In genomic region chr3:57652203-57652602, GRCh38 we compare ENCODE assay signal across 21 cellular contexts. TPM values are rescaled to one million over a fixed set of nuclear protein-coding genes. Genes with fewer than 3 reads are reported as not detected.
A peak's percentile ranks its signal among the peaks of the same experiment; 100 is the strongest.
DNase-seq lines count a peak whose midpoint lies in the region; ATAC-seq and TF ChIP-seq lines count a peak whose summit lies in the region.
"Had no signal": no experiment of that assay in that cellular context is flagged by ENCODE, and none has a peak within 500 bp of the region (broad histone marks: within the 10 kb centered on the region; RNA-seq: fewer than 3 reads in every experiment).

No MANE protein-coding gene starts in this region.

- POLR2A ChIA-PET in activated CD4-positive, alpha-beta T cell treated with anti-CD3 and anti-CD28 coated beads for 36 hours (lab: Charles Lee), result interaction anchor here (0.6 kb wide), 1 partner anchor 60 kb away, joined by 3 read pairs; no protein-coding TSS in a partner anchor

- H3K27me3 ChIP-seq in H7 (ENCODE audit: control insufficient read depth, insufficient read depth, low read length), result no peaks in the 10 kb centered on the region
- H3K27me3 ChIP-seq: Peyer's patch had no signal

- DNase-seq in activated CD4-positive, alpha-beta T cell treated with anti-CD3 and anti-CD28 coated beads for 36 hours, result no peak
- no peak for DNase-seq in activated CD4-positive, alpha-beta T cell treated with anti-CD3 and anti-CD28 coated beads, Interleukin-2, amount 50 U/mL, for 48 hours
- peak; percentile 76 for DNase-seq in OCI-M1 (lab: John Stamatoyannopoulos, UW)
- peak; percentile 18 for DNase-seq in astrocyte of the spinal cord (ENCODE audit: low read depth, low spot score)
- no peak for DNase-seq in memory B cell (ENCODE audit: low spot score in 2 of 2)
- DNase-seq in iPS-NIHi11 (ENCODE audit: low spot score), result no peak
- no peak for DNase-seq in H7
- DNase-seq: 8988T; DMS79; GM23248; HCEC 1CT; NCI-H1105; NCI-H146; NCI-H2029; NCI-H226; NCI-H524; NCI-H774; NK-92 treated with Interleukin-12 subunit alpha and Interleukin-12 subunit beta, amount 100 ng/mL, for 24 hours; Peyer's patch had no signal

- no peak overlapping the region for H3K4me3 Mint-ChIP-seq in activated CD4-positive, alpha-beta T cell treated with anti-CD3 and anti-CD28 coated beads for 36 hours
- no peak overlapping the region for H3K4me3 Mint-ChIP-seq in memory B cell

- no peak overlapping the region for H3K27ac Mint-ChIP-seq in activated CD4-positive, alpha-beta T cell treated with anti-CD3 and anti-CD28 coated beads for 36 hours
- peak overlapping the region; percentile 28 for H3K27ac Mint-ChIP-seq in memory B cell

- intact Hi-C loops in activated CD4-positive, alpha-beta T cell treated with anti-CD3 and anti-CD28 coated beads for 36 hours (cut with DNase I, micrococcal nuclease), result no loop called here

- in situ Hi-C loops in astrocyte of the spinal cord (cut with HindIII; ENCODE audit: low sequenced_read_pairs), result no loop called here

- H3K36me3 ChIP-seq in H7 (replicated peaks; ENCODE audit: control insufficient read depth, insufficient read depth, low read length), result peaks cover 2% of the 10 kb centered on the region; the same call in 1 of the 2 replicates

- H3K36me3 Mint-ChIP-seq in activated CD4-positive, alpha-beta T cell treated with anti-CD3 and anti-CD28 coated beads for 36 hours (ENCODE audit: low read depth), result peaks cover 51% of the 10 kb centered on the region
- peaks cover 43% of the 10 kb centered on the region for H3K36me3 Mint-ChIP-seq in memory B cell

- H3K27me3 Mint-ChIP-seq in activated CD4-positive, alpha-beta T cell treated with anti-CD3 and anti-CD28 coated beads for 36 hours, result no peaks in the 10 kb centered on the region
- H3K27me3 Mint-ChIP-seq in memory B cell, result no peaks in the 10 kb centered on the region

- H3K9me3 Mint-ChIP-seq in activated CD4-positive, alpha-beta T cell treated with anti-CD3 and anti-CD28 coated beads for 36 hours (ENCODE audit: low read depth), result peaks cover 15% of the 10 kb centered on the region
- peaks cover 9% of the 10 kb centered on the region for H3K9me3 Mint-ChIP-seq in memory B cell

- H3K4me1 Mint-ChIP-seq in activated CD4-positive, alpha-beta T cell treated with anti-CD3 and anti-CD28 coated beads for 36 hours, result peaks cover 12% of the 10 kb centered on the region
- peaks cover 12% of the 10 kb centered on the region for H3K4me1 Mint-ChIP-seq in memory B cell

- peak; percentile 39 for ATAC-seq in activated CD4-positive, alpha-beta T cell treated with anti-CD3 and anti-CD28 coated beads for 36 hours
- no peak for ATAC-seq in memory B cell (ENCODE audit: low read depth)
- no peak for ATAC-seq in GM18873 (IDR thresholded peaks at IDR 0.05; ENCODE audit: low FRiP score, unreplicated experiment)
- ATAC-seq: SK-N-SH treated with all-trans-retinoic acid at 6 μM for 48 hours had no signal

- H3K4me3 ChIP-seq in astrocyte of the spinal cord (ENCODE audit: low read depth, low read length) (no peak overlapping the region), H7 (ENCODE audit: insufficient read depth, low read depth, low read length) (no peak overlapping the region)
- H3K4me3 ChIP-seq: GM23248, Peyer's patch had no signal

- CTCF ChIA-PET in activated CD4-positive, alpha-beta T cell treated with anti-CD3 and anti-CD28 coated beads for 36 hours (lab: Charles Lee), result interaction anchor here (0.5 kb wide), 1 partner anchor 59 kb away, joined by 4 read pairs; no protein-coding TSS in a partner anchor

- no peak for TF ChIP-seq CTCF in astrocyte of the spinal cord (IDR thresholded peaks at IDR 0.05; ENCODE audit: low read depth, low read length)

RNA-seq across cellular contexts. Expression of gene DENND6A, which starts 40.7 kb away (rescaled TPM):
- 10 to 100 TPM; 15.0 to 17.1 TPM for total RNA-seq in activated CD4-positive, alpha-beta T cell treated with anti-CD3 and anti-CD28 coated beads for 36 hours
- 12.0 and 15.9 TPM in 2 replicates for total RNA-seq in H7 (2014; rRNA removed; shearing (Covaris generic))

RNA-seq across cellular contexts. Expression of gene ARF4, which starts 55.1 kb away (rescaled TPM):
- 10 to 100 TPM; 49.6 to 50.0 TPM for total RNA-seq in activated CD4-positive, alpha-beta T cell treated with anti-CD3 and anti-CD28 coated beads for 36 hours
- 152 and 153 TPM in 2 replicates for total RNA-seq in H7 (2014; rRNA removed; shearing (Covaris generic))

Comparison
In these comparisons a context has a peak if more than half of its experiments do, and no peak if none do; other contexts are left out.
1. DNase-seq: peak in OCI-M1 (single experiment) and astrocyte of the spinal cord (single experiment); none in activated CD4-positive, alpha-beta T cell treated with anti-CD3 and anti-CD28 coated beads for 36 hours (single experiment), activated CD4-positive, alpha-beta T cell treated with anti-CD3 and anti-CD28 coated beads, Interleukin-2, amount 50 U/mL, for 48 hours (0 of 2), memory B cell (0 of 2), iPS-NIHi11 (single experiment) and H7 (single experiment).